Comparison of ENCODE assay signal across 14 cellular contexts in genomic region chr9:42127056-42127841, GRCh38. TPM values are rescaled to one million over a fixed set of nuclear protein-coding genes. Genes with fewer than 3 reads are reported as not detected.
DNase-seq lines count a peak whose midpoint lies in the region; ATAC-seq and TF ChIP-seq lines count a peak whose summit lies in the region.
"Not testable (repeated sequence)": the region's sequence is repeated elsewhere in the genome, so short reads cannot be mapped to it uniquely, and the experiment has no call there.
"Had no signal": no experiment of that assay in that cellular context is flagged by ENCODE, and none has a peak within 500 bp of the region (broad histone marks: within the 10 kb centered on the region; RNA-seq: fewer than 3 reads in every experiment).

No MANE protein-coding gene starts in this region.

- H3K4me2 ChIP-seq in hepatocyte, result peak overlapping the region; percentile 14

- peak overlapping the region; percentile 30 for H3K4me3 Mint-ChIP-seq in WTC11
- peak overlapping the region; percentile 83 to 93 (median 84) for H3K4me3 Mint-ChIP-seq in nephron

- H3K4me1 Mint-ChIP-seq in WTC11 (peaks cover 11% of the 10 kb centered on the region), nephron (peaks cover 11% of the 10 kb centered on the region)

- H3K9me3 Mint-ChIP-seq in WTC11, nephron: not testable (repeated sequence)

- H3K27ac Mint-ChIP-seq in WTC11, result not testable (repeated sequence)
- H3K27ac Mint-ChIP-seq in nephron, result peak overlapping the region; percentile 51 to 81 (median 51)

- H3K4me3 ChIP-seq in HEK293 (ENCODE audit: low read depth, low read length) (peak overlapping the region; percentile 21), skeletal muscle cell (ENCODE audit: low read depth, low read length) (peak overlapping the region; percentile 35)
- H3K4me3 ChIP-seq in hepatocyte, result not testable (repeated sequence)

- not testable (repeated sequence) for H4K20me1 ChIP-seq in hepatocyte (ENCODE audit: insufficient read depth, poor library complexity, severe bottlenecking)

- not testable (repeated sequence) for H3K79me2 ChIP-seq in hepatocyte

- H3K27ac ChIP-seq in HEK293 (ENCODE audit: extremely low read depth, low read depth, low read length); hepatocyte: not testable (repeated sequence)

- not testable (repeated sequence) for H3K36me3 Mint-ChIP-seq in WTC11; nephron (ENCODE audit: low read depth)

- peak; percentile 10; the same call in 1 of the 2 replicates for TF ChIP-seq CTCF in HEK293 (tag by site-specific recombination; IDR thresholded peaks at IDR 0.05)
- TF ChIP-seq CTCF in WTC11 (IDR thresholded peaks at IDR 0.05), result not testable (repeated sequence)
- TF ChIP-seq CTCF in hepatocyte (IDR thresholded peaks at IDR 0.05; ENCODE audit: poor library complexity), result peak; percentile 25
- peak in 1 of 3 experiments; percentile 11 for TF ChIP-seq CTCF in nephron (IDR thresholded peaks at IDR 0.05; ENCODE audit: unreplicated experiment in 3 of 3)

- not testable (repeated sequence) for H3K27me3 ChIP-seq in hepatocyte

- DNase-seq in A172 (ENCODE audit: low spot score) (peak; percentile 10), NCI-H524 treated with DMSO at 0.1 percent for 48 hours (lab: John Stamatoyannopoulos, UW) (peak; percentile 58), ecto neural progenitor cell (ENCODE audit: low spot score) (peak; percentile 36)
- DNase-seq in WTC11 (ENCODE audit: low spot score); hepatocyte (ENCODE audit: low spot score); skeletal muscle cell (ENCODE audit: low read depth): not testable (repeated sequence)

- H3K4me1 ChIP-seq in HEK293 (ENCODE audit: control insufficient read depth, insufficient read depth, low read length); hepatocyte (ENCODE audit: insufficient read depth): not testable (repeated sequence)

- H3K27me3 Mint-ChIP-seq in WTC11 (ENCODE audit: low read depth), result not testable (repeated sequence)
- H3K27me3 Mint-ChIP-seq in nephron (ENCODE audit: low read depth), result peaks cover 16% of the 10 kb centered on the region

- H3K36me3 ChIP-seq in HEK293 (ENCODE audit: control insufficient read depth in 2 of 2, insufficient read depth in 1 of 2, low read length in 2 of 2); hepatocyte (replicated peaks; ENCODE audit: insufficient read depth, low read depth): not testable (repeated sequence)

- POLR2A ChIA-PET in HEK293 (lab: Yijun Ruan, JAX); WTC11 (lab: Charles Lee): not testable (repeated sequence)

- 48% methylated on average over 12 of the region's 12 CpGs for WGBS in hepatocyte (ENCODE audit: low lambda C conversion rate, missing lambda C conversion rate)

- ATAC-seq in WTC11, result not testable (repeated sequence)

- CTCF ChIA-PET in HEK293 (lab: Yijun Ruan, JAX), result interaction anchor here (0.7 kb wide), 1 partner anchor 99 kb away, joined by 3 read pairs; no protein-coding TSS in a partner anchor
- CTCF ChIA-PET in WTC11 (lab: Charles Lee), result not testable (repeated sequence)

- not testable (repeated sequence) for H3K9me2 ChIP-seq in hepatocyte (replicated peaks; ENCODE audit: insufficient read depth)

- H2AFZ ChIP-seq in hepatocyte, result not testable (repeated sequence)

- H3K9me3 ChIP-seq in HEK293 (ENCODE audit: control insufficient read depth, insufficient read depth, low read depth, low read length); hepatocyte (ENCODE audit: low read depth): not testable (repeated sequence)

TF ChIP-seq in HEK293, 187 proteins besides CTCF, POLR2A, EP300 and RAD21:
- TF ChIP-seq FEZF1 (tag by site-specific recombination; IDR thresholded peaks at IDR 0.05) (peak; percentile 26; the same call in 1 of the 2 replicates), ZNF654 (tag by site-specific recombination; IDR thresholded peaks at IDR 0.05; ENCODE audit: low read depth) (peak; percentile 52), ZNF664 (tag by site-specific recombination; IDR thresholded peaks at IDR 0.05) (peak; percentile 27; the same call in 1 of the 2 replicates), ZNF660 (tag by site-specific recombination; IDR thresholded peaks at IDR 0.05) (0 out of 2 replicates have a peak, but pooled peaks have one; percentile 18), ZNF335 (tag by site-specific recombination; conservative IDR thresholded peaks at IDR 0.05) (0 out of 2 replicates have a peak, but pooled peaks have one; percentile 26)

RNA-seq across cellular contexts. Expression of gene CNTNAP3B, which starts 2.0 kb away (rescaled TPM):
- total RNA-seq in A172 (2014; rRNA removed; shearing (Covaris generic)), result 2.3 and 4.0 TPM in 2 replicates
- 1.2 to 2.8 TPM (median 2.0 TPM) in 3 replicates for total RNA-seq in WTC11 (2021)
- total RNA-seq in hepatocyte, result 1.5 and 5.2 TPM in 2 replicates
- 0.83 and 1.1 TPM in 2 replicates for polyA plus RNA-seq in hepatocyte
- total RNA-seq: CD8-positive, alpha-beta memory T cell; HFFc6; OCI-LY7 had no signal
- polyA plus RNA-seq: CD8-positive, alpha-beta memory T cell had no signal

RNA-seq across cellular contexts. Expression of gene SPATA31A6, which starts 56.2 kb away (rescaled TPM):
- total RNA-seq in A172 (2014; rRNA removed; shearing (Covaris generic)), result not detected in 2 replicates
- total RNA-seq in WTC11 (2021) (0.07 TPM in 1 of 3 replicates, not detected in the others), hepatocyte (not detected in 2 replicates)
- not detected in 2 replicates for polyA plus RNA-seq in hepatocyte
- total RNA-seq: CD8-positive, alpha-beta memory T cell; HFFc6; left ventricle myocardium superior; occipital lobe; OCI-LY7; tibial nerve had no signal
- polyA plus RNA-seq: CD8-positive, alpha-beta memory T cell had no signal
